17 cellular contexts compared by ENCODE assay signal in genomic region chr22:41978732-41979131, GRCh38. TPM values are rescaled to one million over a fixed set of nuclear protein-coding genes. Genes with fewer than 3 reads are reported as not detected.
A peak's percentile ranks its signal among the peaks of the same experiment; 100 is the strongest.
DNase-seq lines count a peak whose midpoint lies in the region; ATAC-seq, FAIRE-seq and TF ChIP-seq lines count a peak whose summit lies in the region.
"Had no signal": no experiment of that assay in that cellular context is flagged by ENCODE, and none has a peak within 500 bp of the region (broad histone marks: within the 10 kb centered on the region; RNA-seq: fewer than 3 reads in every experiment).

No MANE protein-coding gene starts in this region.

- H3K79me2 ChIP-seq in H1 (ENCODE audit: control insufficient read depth in 1 of 2, insufficient read depth in 2 of 2, low read length in 2 of 2): peaks cover 0 to 5% of the 10 kb centered on the region in 2 experiments; a peak in 1 of 4 replicates

- H3K56ac ChIP-seq in H1 (replicated peaks; ENCODE audit: insufficient read length, low read depth, low read length): no peak overlapping the region

- no peak for DNase-seq in CD4-positive, alpha-beta T cell
- DNase-seq in WTC11 (ENCODE audit: low spot score): no peak
- DNase-seq in H1 (ENCODE audit: low read depth in 1 of 2, low spot score in 2 of 2): no peak
- DNase-seq in neural crest cell (ENCODE audit: low read depth, low spot score): no peak
- no peak for DNase-seq in thyroid gland
- no peak for DNase-seq in NCI-H2171 treated with DMSO at 0.1 percent for 48 hours (lab: John Stamatoyannopoulos, UW)
- DNase-seq in activated T-cell treated with anti-CD3 and anti-CD28 coated beads, Interleukin-2, amount 50 U/mL, for 1 hour: no peak
- DNase-seq: BE2C; Caco-2; CD8-positive, alpha-beta memory T cell; DND-41; GF-D8; IMR-90 had no signal

- H3K4me3 Mint-ChIP-seq in CD4-positive, alpha-beta T cell: peak overlapping the region; percentile 58
- H3K4me3 Mint-ChIP-seq in WTC11 (no peak overlapping the region), neural crest cell (peak overlapping the region; percentile 82)

- intact Hi-C loops in CD4-positive, alpha-beta T cell (cut with DNase I, micrococcal nuclease): no loop called here
- intact Hi-C loops in thyroid gland (cut with DNase I): no loop called here

- no peak overlapping the region for H2AFZ ChIP-seq in H1 (ENCODE audit: low read length)

- H2BK15ac ChIP-seq in H1 (ENCODE audit: low read length): no peak overlapping the region

- H3K9me3 ChIP-seq in CD4-positive, alpha-beta T cell (ENCODE audit: control insufficient read depth, low read length): no peaks in the 10 kb centered on the region
- H3K9me3 ChIP-seq in H1 (ENCODE audit: insufficient read depth in 2 of 2, low read depth in 1 of 2, low read length in 1 of 2) (no peaks in the 10 kb centered on the region), thyroid gland (no peaks in the 10 kb centered on the region)
- H3K9me3 ChIP-seq: BE2C, Caco-2 had no signal

- H3K9me3 Mint-ChIP-seq in CD4-positive, alpha-beta T cell: no peaks in the 10 kb centered on the region
- H3K9me3 Mint-ChIP-seq in WTC11 (no peaks in the 10 kb centered on the region), neural crest cell (no peaks in the 10 kb centered on the region)
- H3K9me3 Mint-ChIP-seq: CD8-positive, alpha-beta memory T cell had no signal

- H3K27me3 Mint-ChIP-seq in CD4-positive, alpha-beta T cell: peaks cover 49% of the 10 kb centered on the region
- H3K27me3 Mint-ChIP-seq in WTC11 (ENCODE audit: low read depth) (peaks cover 38% of the 10 kb centered on the region), neural crest cell (ENCODE audit: low read depth) (peaks cover 34% of the 10 kb centered on the region)

- no peak overlapping the region for H4K5ac ChIP-seq in H1 (ENCODE audit: insufficient read length, low read depth, low read length)

- no peak overlapping the region for H3K4me3 ChIP-seq in H1 (ENCODE audit: extremely low read depth in 1 of 4, insufficient read depth in 2 of 4, low read depth in 3 of 4, low read length in 4 of 4)
- H3K4me3 ChIP-seq in thyroid gland (replicated peaks in 1 of 3): no peak overlapping the region

- no peak for ATAC-seq in CD4-positive, alpha-beta T cell (ENCODE audit: poor library complexity)
- ATAC-seq in WTC11: no peak

- CTCF ChIA-PET in CD4-positive, alpha-beta T cell (lab: Charles Lee): no interaction called here
- CTCF ChIA-PET in WTC11 (lab: Charles Lee): interaction anchor here (3.5 kb wide), 1 partner anchor 112 kb away, joined by 20 read pairs; the partner anchor contains the start of gene NDUFA6
- CTCF ChIA-PET in H1 (lab: Charles Lee; ENCODE audit: partially characterized antibody): interaction anchor here (0.9 to 2.1 kb wide), 5 partner anchors 12 to 140 kb away, joined by 3 to 13 read pairs (median 3); no protein-coding TSS in a partner anchor

- H3K27ac ChIP-seq in CD4-positive, alpha-beta T cell (ENCODE audit: low read depth, low read length): no peak overlapping the region
- H3K27ac ChIP-seq in H1 (ENCODE audit: low read depth, low read length): no peak overlapping the region
- H3K27ac ChIP-seq in thyroid gland: no peak overlapping the region

- peaks cover 2% of the 10 kb centered on the region; the same call in 1 of the 2 replicates for H3K79me1 ChIP-seq in H1 (ENCODE audit: low read depth, low read length)

- H2AK5ac ChIP-seq in H1 (ENCODE audit: low read depth, low read length): no peak overlapping the region

- H3K4ac ChIP-seq in H1 (replicated peaks; ENCODE audit: insufficient read length, low read depth, low read length): no peak overlapping the region

- peak overlapping the region; percentile 23 for H4K91ac ChIP-seq in H1 (replicated peaks; ENCODE audit: insufficient read length, low read length)

- no peak for TF ChIP-seq EP300 in H1 (IDR thresholded peaks at IDR 0.05; ENCODE audit: borderline replicate concordance in 1 of 2, low read depth in 2 of 2, low read length in 2 of 2)

- POLR2A ChIA-PET in CD4-positive, alpha-beta T cell (lab: Charles Lee): no interaction called here
- POLR2A ChIA-PET in WTC11 (lab: Charles Lee): no interaction called here
- POLR2A ChIA-PET in H1 (lab: Charles Lee; ENCODE audit: partially characterized antibody): interaction anchor here (1.2 kb wide), 1 partner anchor 105 kb away, joined by 3 read pairs; no protein-coding TSS in a partner anchor

- 0 out of 2 replicates have a peak overlapping the region, but pooled peaks have one; percentile 9 for H2BK12ac ChIP-seq in H1 (ENCODE audit: low read depth, low read length)

- no peak for TF ChIP-seq CTCF in CD4-positive, alpha-beta T cell (IDR thresholded peaks at IDR 0.05)
- TF ChIP-seq CTCF in WTC11 (IDR thresholded peaks at IDR 0.05): no peak
- TF ChIP-seq CTCF in H1 (IDR thresholded peaks at IDR 0.05; ENCODE audit: control extremely low read depth in 1 of 3, insufficient read depth in 1 of 3, low read depth in 1 of 3, low read length in 3 of 3): no peak
- no peak for TF ChIP-seq CTCF in neural crest cell (conservative IDR thresholded peaks at IDR 0.05)
- TF ChIP-seq CTCF in thyroid gland (IDR thresholded peaks at IDR 0.05): no peak

- H3K4me1 Mint-ChIP-seq in CD4-positive, alpha-beta T cell (ENCODE audit: low read depth): no peaks in the 10 kb centered on the region
- H3K4me1 Mint-ChIP-seq in WTC11 (peaks cover 18% of the 10 kb centered on the region), neural crest cell (peaks cover 28% of the 10 kb centered on the region)

- H3K9ac ChIP-seq in H1 (replicated peaks in 1 of 4; ENCODE audit: extremely low read depth in 1 of 4, low read depth in 3 of 4, low read length in 3 of 4): no peak overlapping the region

- no peak overlapping the region for H2BK120ac ChIP-seq in H1 (replicated peaks; ENCODE audit: low read depth, low read length)

- TF ChIP-seq POLR2A in H1 (IDR thresholded peaks at IDR 0.05; ENCODE audit: control extremely low read depth in 1 of 2, low read depth in 2 of 2, low read length in 2 of 2): no peak
- TF ChIP-seq POLR2A in thyroid gland (IDR thresholded peaks at IDR 0.05): no peak

- H3K36me3 ChIP-seq in H1 (ENCODE audit: control insufficient read depth in 2 of 4, insufficient read depth in 4 of 4, low read length in 3 of 4) (no peaks in the 10 kb centered on the region), thyroid gland (no peaks in the 10 kb centered on the region)
- H3K36me3 ChIP-seq: BE2C had no signal

- H2BK5ac ChIP-seq in H1 (ENCODE audit: low read depth, low read length): no peak overlapping the region

- H3K27me3 ChIP-seq in CD4-positive, alpha-beta T cell (ENCODE audit: control insufficient read depth, insufficient read depth, low read length): peaks cover 27% of the 10 kb centered on the region
- H3K27me3 ChIP-seq in H1 (replicated peaks in 1 of 4; ENCODE audit: control insufficient read depth in 3 of 4, extremely low read depth in 1 of 4, insufficient read depth in 3 of 4, low read length in 3 of 4): peaks cover 10 to 26% (median 25%) of the 10 kb centered on the region in 4 experiments
- H3K27me3 ChIP-seq in thyroid gland: no peaks in the 10 kb centered on the region

- TF ChIP-seq RAD21 in H1 (IDR thresholded peaks at IDR 0.05 in 1 of 2, conservative IDR thresholded peaks at IDR 0.05 in 1 of 2; ENCODE audit: low read depth in 2 of 2, low read length in 2 of 2): no peak

- H3K23ac ChIP-seq in H1 (ENCODE audit: insufficient read length): no peak overlapping the region

- H3K23me2 ChIP-seq in H1 (ENCODE audit: low read depth, low read length): peaks cover 13% of the 10 kb centered on the region

- no peak overlapping the region for H3K27ac Mint-ChIP-seq in CD4-positive, alpha-beta T cell
- H3K27ac Mint-ChIP-seq in WTC11 (no peak overlapping the region), neural crest cell (ENCODE audit: unreplicated experiment) (no peak overlapping the region)

- peak overlapping the region; percentile 61; the same call in 1 of the 2 replicates for H2BK20ac ChIP-seq in H1 (ENCODE audit: low read length)

- peaks cover 2 to 9% of the 10 kb centered on the region in 2 experiments for H4K20me1 ChIP-seq in H1 (replicated peaks in 1 of 2; ENCODE audit: control insufficient read depth in 1 of 2, insufficient read depth in 2 of 2, low read length in 2 of 2)

- no peak overlapping the region for H4K8ac ChIP-seq in H1 (ENCODE audit: extremely low read depth, insufficient read depth, low read length)

- H3K4me1 ChIP-seq in H1 (replicated peaks in 1 of 4; ENCODE audit: control insufficient read depth in 3 of 4, insufficient read depth in 4 of 4, low read length in 3 of 4) (peaks cover 0 to 14% (median 10%) of the 10 kb centered on the region in 4 experiments; a peak in 6 of 7 replicates), thyroid gland (peaks cover 0 to 13% of the 10 kb centered on the region in 2 donors)
- H3K4me1 ChIP-seq: Caco-2 had no signal

- 93% methylated on average over 1 of the region's 1 CpG; no CpG with 5 or more reads in 1 of the 2 experiments for WGBS in H1 (ENCODE audit: extremely low coverage in 1 of 2, insufficient coverage in 1 of 2, insufficient read length in 1 of 2, insufficient replicate concordance in 2 of 2, low coverage in 1 of 2, low lambda C conversion rate in 2 of 2, missing lambda C conversion rate in 1 of 2), 2 experiments
- 100% methylated on average over 1 of the region's 1 CpG for WGBS in thyroid gland, 2 donors

- H3K36me3 Mint-ChIP-seq in CD4-positive, alpha-beta T cell (ENCODE audit: low read depth): no peaks in the 10 kb centered on the region
- no peaks in the 10 kb centered on the region for H3K36me3 Mint-ChIP-seq in WTC11
- no peaks in the 10 kb centered on the region for H3K36me3 Mint-ChIP-seq in neural crest cell (ENCODE audit: low read depth)
- H3K36me3 Mint-ChIP-seq: CD14-positive monocyte; CD8-positive, alpha-beta memory T cell had no signal

- FAIRE-seq in H1 (lab: Jason Lieb, UNC): no peak
- FAIRE-seq: A204.1, H54 had no signal

- no peak overlapping the region for H3K14ac ChIP-seq in H1 (ENCODE audit: insufficient read length)

- peak overlapping the region; percentile 48; the same call in 1 of the 2 replicates for H3K18ac ChIP-seq in H1 (ENCODE audit: extremely low read depth, low read length)

- peak overlapping the region in 1 of 2 experiments; percentile 89; a peak in 2 of 4 replicates for H3K4me2 ChIP-seq in H1 (ENCODE audit: insufficient read depth in 1 of 2, low read depth in 2 of 2, low read length in 2 of 2)

RNA-seq across cellular contexts. Expression of gene SEPTIN3, which starts 9.5 kb away (rescaled TPM):
- total RNA-seq in CD4-positive, alpha-beta T cell: under 1 TPM; 0.20 to 0.22 TPM
- total RNA-seq in WTC11 (2021): 19.5 to 25.3 TPM (median 24.0 TPM) in 3 replicates
- total RNA-seq in H1 (2021; fragmentation: NEBNext Ultra II Directional; extraction: Animal tissue kit (Norgen Biotek cat#: 25700)): 38.9 and 39.1 TPM in 2 replicates
- polyA plus RNA-seq in H1 (2011; rRNA removed): 39.7 and 52.9 TPM in 2 replicates
- 49.5 TPM for polyA plus RNA-seq in H1 (2011; cell fraction: cytosol; rRNA removed)
- polyA plus RNA-seq in H1 (2011; cell fraction: nucleus; rRNA removed): 42.1 TPM
- 45.3 to 51.2 TPM (median 49.0 TPM) in 4 replicates for polyA plus RNA-seq in H1 (2012, experiment 1 of 2)
- polyA plus RNA-seq in H1 (2012, experiment 2 of 2): 25.0 TPM
- polyA plus RNA-seq in H1 (2013, experiment 1 of 2): 20.4 TPM
- 21.2 TPM for polyA plus RNA-seq in H1 (2013, experiment 2 of 2)
- polyA minus RNA-seq in H1 (2011; rRNA and poly(A)+ RNA removed): 66.0 and 66.2 TPM in 2 replicates
- 28.8 TPM for polyA minus RNA-seq in H1 (2011; cell fraction: cytosol; rRNA and poly(A)+ RNA removed)
- 22.9 TPM for polyA minus RNA-seq in H1 (2011; cell fraction: nucleus; rRNA and poly(A)+ RNA removed)
- 71.5 and 75.0 TPM in 2 replicates for total RNA-seq in neural crest cell
- total RNA-seq in thyroid gland: under 1 TPM; 0.22 to 0.75 (median 0.40) TPM
- total RNA-seq: HT-29 had no signal
- polyA plus RNA-seq: CD8-positive, alpha-beta memory T cell had no signal

RNA-seq across cellular contexts. Expression of gene WBP2NL, which starts 19.9 kb away (rescaled TPM):
- total RNA-seq in CD4-positive, alpha-beta T cell: 1 to 10 TPM in 1 of 2 experiments, under 1 TPM in 1; 0.38 to 1.7 TPM
- total RNA-seq in WTC11 (2021) (not detected in 3 replicates), neural crest cell (not detected in 2 replicates), thyroid gland (1 to 10 TPM; 1.3 to 5.1 (median 2.7) TPM)
- total RNA-seq in H1 (2021; fragmentation: NEBNext Ultra II Directional; extraction: Animal tissue kit (Norgen Biotek cat#: 25700)): not detected in 2 replicates
- not detected in 2 replicates for polyA plus RNA-seq in H1 (2011; rRNA removed)
- polyA plus RNA-seq in H1 (2011; cell fraction: cytosol; rRNA removed): not detected
- polyA plus RNA-seq in H1 (2011; cell fraction: nucleus; rRNA removed): not detected
- polyA plus RNA-seq in H1 (2012, experiment 1 of 2): not detected in 4 replicates
- not detected for polyA plus RNA-seq in H1 (2012, experiment 2 of 2)
- polyA plus RNA-seq in H1 (2013, experiment 1 of 2): not detected
- polyA plus RNA-seq in H1 (2013, experiment 2 of 2): not detected
- polyA minus RNA-seq in H1 (2011; rRNA and poly(A)+ RNA removed): not detected in 2 replicates
- not detected for polyA minus RNA-seq in H1 (2011; cell fraction: cytosol; rRNA and poly(A)+ RNA removed)
- polyA minus RNA-seq in H1 (2011; cell fraction: nucleus; rRNA and poly(A)+ RNA removed): not detected
- total RNA-seq: HT-29, IMR-90 had no signal
- polyA plus RNA-seq: IMR-90 had no signal

RNA-seq across cellular contexts. Expression of gene CENPM, which starts 31.8 kb away (rescaled TPM):
- total RNA-seq in CD4-positive, alpha-beta T cell: 1 to 10 TPM; 7.6 to 8.4 TPM
- total RNA-seq in WTC11 (2021) (40.3 to 43.7 TPM (median 41.7 TPM) in 3 replicates), neural crest cell (47.3 and 48.9 TPM in 2 replicates), thyroid gland (under 1 TPM in 1 of 4 donors, not detected in 3; 0.56 TPM)
- total RNA-seq in H1 (2021; fragmentation: NEBNext Ultra II Directional; extraction: Animal tissue kit (Norgen Biotek cat#: 25700)): 30.0 and 32.0 TPM in 2 replicates
- 80.4 and 94.6 TPM in 2 replicates for polyA plus RNA-seq in H1 (2011; rRNA removed)
- 68.6 TPM for polyA plus RNA-seq in H1 (2011; cell fraction: cytosol; rRNA removed)
- 146 TPM for polyA plus RNA-seq in H1 (2011; cell fraction: nucleus; rRNA removed)
- polyA plus RNA-seq in H1 (2012, experiment 1 of 2): 22.9 to 58.2 TPM (median 53.9 TPM) in 4 replicates
- 81.1 TPM for polyA plus RNA-seq in H1 (2012, experiment 2 of 2)
- polyA plus RNA-seq in H1 (2013, experiment 1 of 2): 54.0 TPM
- polyA plus RNA-seq in H1 (2013, experiment 2 of 2): 50.9 TPM
- 43.8 and 44.6 TPM in 2 replicates for polyA minus RNA-seq in H1 (2011; rRNA and poly(A)+ RNA removed)
- 29.3 TPM for polyA minus RNA-seq in H1 (2011; cell fraction: cytosol; rRNA and poly(A)+ RNA removed)
- polyA minus RNA-seq in H1 (2011; cell fraction: nucleus; rRNA and poly(A)+ RNA removed): 48.6 TPM

RNA-seq across cellular contexts. Expression of gene TNFRSF13C, which starts 52.1 kb away (rescaled TPM):
- total RNA-seq in CD4-positive, alpha-beta T cell: 10 to 100 TPM; 12.2 to 12.9 TPM
- total RNA-seq in WTC11 (2021) (2.8 to 3.6 TPM (median 2.8 TPM) in 3 replicates), neural crest cell (4.0 and 4.4 TPM in 2 replicates), thyroid gland (not detected)
- total RNA-seq in H1 (2021; fragmentation: NEBNext Ultra II Directional; extraction: Animal tissue kit (Norgen Biotek cat#: 25700)): 1.8 and 2.0 TPM in 2 replicates
- polyA plus RNA-seq in H1 (2011; rRNA removed): 1.4 TPM in 2 replicates
- 1.00 TPM for polyA plus RNA-seq in H1 (2011; cell fraction: cytosol; rRNA removed)
- polyA plus RNA-seq in H1 (2011; cell fraction: nucleus; rRNA removed): 4.9 TPM
- polyA plus RNA-seq in H1 (2012, experiment 1 of 2): 1.0 to 1.8 TPM (median 1.3 TPM) in 4 replicates
- polyA plus RNA-seq in H1 (2012, experiment 2 of 2): 0.73 TPM
- polyA plus RNA-seq in H1 (2013, experiment 1 of 2): 1.6 TPM
- 1.6 TPM for polyA plus RNA-seq in H1 (2013, experiment 2 of 2)
- 0.83 and 1.5 TPM in 2 replicates for polyA minus RNA-seq in H1 (2011; rRNA and poly(A)+ RNA removed)
- polyA minus RNA-seq in H1 (2011; cell fraction: cytosol; rRNA and poly(A)+ RNA removed): 1.2 TPM
- 1.6 TPM for polyA minus RNA-seq in H1 (2011; cell fraction: nucleus; rRNA and poly(A)+ RNA removed)
- polyA plus RNA-seq: CD14-positive monocyte had no signal

Comparison
In these comparisons a context has a peak if more than half of its experiments do, and no peak if none do; other contexts are left out.
1. RNA of gene SEPTIN3, which starts 9.5 kb away (total RNA-seq): 71.5 to 75.0 TPM in neural crest cell, 38.9 to 39.1 TPM in H1 and 19.5 to 25.3 TPM in WTC11; 0.22 to 0.75 TPM in thyroid gland and 0.20 to 0.22 TPM in CD4-positive, alpha-beta T cell; every median in the first group is over 10 times any median in the second.